Comparison of ENCODE assay signal across 8 cellular contexts in the genomic region with DNA sequence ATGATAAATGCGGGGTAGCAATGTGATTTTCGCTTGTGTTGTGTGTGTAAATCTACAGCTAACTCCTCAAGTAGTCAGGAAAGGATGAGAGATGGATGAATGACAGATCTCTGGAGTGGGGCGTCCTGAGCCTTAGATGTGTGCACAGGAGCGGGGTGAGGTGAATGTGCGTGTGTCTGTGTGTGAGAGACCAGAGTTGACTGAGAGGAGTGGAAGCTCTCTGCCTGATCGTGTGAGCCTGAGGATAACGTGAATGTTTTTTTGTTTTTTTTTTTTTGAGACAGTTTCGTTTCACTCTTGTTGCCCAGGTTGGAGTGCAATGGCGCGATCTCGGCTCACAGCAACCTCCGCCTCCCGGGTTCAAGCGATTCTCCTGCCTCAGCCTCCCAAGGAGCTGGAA. TPM values are rescaled to one million over a fixed set of nuclear protein-coding genes. Genes with fewer than 3 reads are reported as not detected.
DNase-seq lines count a peak whose midpoint lies in the region; ATAC-seq, FAIRE-seq and TF ChIP-seq lines count a peak whose summit lies in the region.

No MANE protein-coding gene starts in this region.

- H3K9me3 ChIP-seq in K562 (replicated peaks; ENCODE audit: control insufficient read depth, insufficient read depth, low read depth, low read length) = peaks cover 2% of the 10 kb centered on the region; the same call in 1 of the 2 replicates
- H3K9me3 ChIP-seq in lower lobe of right lung = peaks cover 45% of the 10 kb centered on the region
- H3K9me3 ChIP-seq in tibial nerve = peaks cover 0 to 51% (median 10%) of the 10 kb centered on the region in 4 donors

- H3K27me3 Mint-ChIP-seq in activated naive CD4-positive, alpha-beta T cell treated with anti-CD3 and anti-CD28 coated beads, Interleukin-2, amount 10 ng/mL, durations not matched to agents 7 days and 5 days = peaks cover 6% of the 10 kb centered on the region

- H4K20me1 ChIP-seq in K562 (replicated peaks; ENCODE audit: control insufficient read depth, insufficient read depth, low read length) = no peaks in the 10 kb centered on the region

- H2AFZ ChIP-seq in K562 (ENCODE audit: low read depth, low read length) = no peak overlapping the region

- TF ChIP-seq EP300 in K562 (IDR thresholded peaks at IDR 0.05; ENCODE audit: low read length) (no peak), tibial nerve (IDR thresholded peaks at IDR 0.05) (no peak)

- H3K36me3 Mint-ChIP-seq in activated naive CD4-positive, alpha-beta T cell treated with anti-CD3 and anti-CD28 coated beads, Interleukin-2, amount 10 ng/mL, durations not matched to agents 7 days and 5 days = peaks cover 48% of the 10 kb centered on the region

- no peak for FAIRE-seq in K562 (lab: Jason Lieb, UNC)

- TF ChIP-seq RAD21 in K562 (CRISPR knock-in tag; conservative IDR thresholded peaks at IDR 0.05 in 1 of 2, IDR thresholded peaks at IDR 0.05 in 1 of 2) = no peak

- peak overlapping the region; percentile 98 for H3K27ac Mint-ChIP-seq in activated naive CD4-positive, alpha-beta T cell treated with anti-CD3 and anti-CD28 coated beads, Interleukin-2, amount 10 ng/mL, durations not matched to agents 7 days and 5 days

- H3K4me1 ChIP-seq in K562 (replicated peaks in 1 of 2; ENCODE audit: control insufficient read depth in 2 of 2, insufficient read depth in 2 of 2, low read length in 2 of 2) (no peaks in the 10 kb centered on the region), lower lobe of right lung (peaks cover 21% of the 10 kb centered on the region), tibial nerve (peaks cover 0 to 20% (median 0%) of the 10 kb centered on the region in 4 donors)

- no peak for DNase-seq in activated naive CD4-positive, alpha-beta T cell treated with anti-CD3 and anti-CD28 coated beads, Interleukin-2, amount 10 ng/mL, durations not matched to agents 7 days and 5 days
- no peak for DNase-seq in activated naive CD4-positive, alpha-beta T cell treated with anti-CD3 and anti-CD28 coated beads, Interleukin-2, amount 50 U/mL, for 16 hours
- DNase-seq in K562 (ENCODE audit: extremely low read depth in 1 of 4, low spot score in 3 of 4) = no peak
- DNase-seq in lower lobe of right lung = no peak
- DNase-seq in tibial nerve (ENCODE audit: low spot score in 2 of 2) = no peak
- no peak for DNase-seq in NCI-H2196 (lab: John Stamatoyannopoulos, UW; ENCODE audit: unreplicated experiment)
- DNase-seq in NOMO-1 (lab: John Stamatoyannopoulos, UW; ENCODE audit: unreplicated experiment in 2 of 2) = no peak

- TF ChIP-seq CTCF in K562 (IDR thresholded peaks at IDR 0.05 in 2 of 3, conservative IDR thresholded peaks at IDR 0.05 in 1 of 3; ENCODE audit: insufficient read depth in 2 of 3, low read depth in 1 of 3, low read length in 3 of 3) (no peak), lower lobe of right lung (IDR thresholded peaks at IDR 0.05) (no peak), tibial nerve (IDR thresholded peaks at IDR 0.05) (no peak)

- in situ Hi-C loops in K562 (cut with MboI) = no loop called here

- H3K4me1 Mint-ChIP-seq in activated naive CD4-positive, alpha-beta T cell treated with anti-CD3 and anti-CD28 coated beads, Interleukin-2, amount 10 ng/mL, durations not matched to agents 7 days and 5 days = peaks cover 25% of the 10 kb centered on the region

- 4% methylated on average over 8 of the region's 14 CpGs for WGBS in K562 (ENCODE audit: insufficient coverage, low coverage, missing lambda C conversion rate)
- 58 to 66% methylated on average over 14 of the region's 14 CpGs for WGBS in tibial nerve, 2 donors

- ATAC-seq in K562 = no peak
- ATAC-seq in lower lobe of right lung = no peak
- no peak for ATAC-seq in GM19467 (IDR thresholded peaks at IDR 0.05; ENCODE audit: unreplicated experiment)

- H3K27me3 ChIP-seq in K562 (ENCODE audit: control insufficient read depth in 2 of 2, insufficient read depth in 2 of 2, low read length in 2 of 2) (no peaks in the 10 kb centered on the region), lower lobe of right lung (ENCODE audit: low read depth) (no peaks in the 10 kb centered on the region), tibial nerve (no peaks in the 10 kb centered on the region)

- H3K27ac ChIP-seq in K562 (ENCODE audit: extremely low read depth, low read depth, low read length) (no peak overlapping the region), lower lobe of right lung (no peak overlapping the region), tibial nerve (no peak overlapping the region)

- H3K9me1 ChIP-seq in K562 (ENCODE audit: control insufficient read depth, insufficient read depth, low read length) = no peaks in the 10 kb centered on the region

- TF ChIP-seq POLR2A in K562 (conservative IDR thresholded peaks at IDR 0.05) (no peak), tibial nerve (IDR thresholded peaks at IDR 0.05) (no peak)

- H3K9me3 Mint-ChIP-seq in activated naive CD4-positive, alpha-beta T cell treated with anti-CD3 and anti-CD28 coated beads, Interleukin-2, amount 10 ng/mL, durations not matched to agents 7 days and 5 days = peaks cover 48% of the 10 kb centered on the region

- H3K4me2 ChIP-seq in K562 (ENCODE audit: insufficient read depth, low read length) = peak overlapping the region; percentile 72

- POLR2A ChIA-PET in K562 (lab: Yijun Ruan, JAX) = interaction anchor here (0.7 kb wide), 1 partner anchor 15 kb away, joined by 3 read pairs; no protein-coding TSS in a partner anchor

- H3K9ac ChIP-seq in K562 (ENCODE audit: insufficient read depth in 1 of 2, low read depth in 2 of 2, low read length in 2 of 2) = no peak overlapping the region

- BruUV-seq in K562 (replicated peaks; lab: Mats Ljungman, UMichigan) = TSS peak; percentile 63

- H3K4me3 Mint-ChIP-seq in activated naive CD4-positive, alpha-beta T cell treated with anti-CD3 and anti-CD28 coated beads, Interleukin-2, amount 10 ng/mL, durations not matched to agents 7 days and 5 days = peak overlapping the region; percentile 95

- intact Hi-C loops in K562 (cut with micrococcal nuclease) (no loop called here), lower lobe of right lung (cut with DNase I) (no loop called here)

- CTCF ChIA-PET in activated naive CD4-positive, alpha-beta T cell treated with anti-CD3 and anti-CD28 coated beads, Interleukin-2, amount 10 ng/mL, durations not matched to agents 7 days and 5 days (lab: Charles Lee) = no interaction called here
- CTCF ChIA-PET in K562 (lab: Yijun Ruan, JAX; ENCODE audit: low intra/inter-chr PET ratio) = no interaction called here

- H3K79me2 ChIP-seq in K562 (ENCODE audit: control insufficient read depth, insufficient read depth, low read length) = no peaks in the 10 kb centered on the region

- no peaks in the 10 kb centered on the region for H3K36me3 ChIP-seq in K562 (ENCODE audit: control insufficient read depth, insufficient read depth, low read length)
- peaks cover 19% of the 10 kb centered on the region for H3K36me3 ChIP-seq in lower lobe of right lung
- peaks cover 0 to 67% (median 3%) of the 10 kb centered on the region in 3 donors for H3K36me3 ChIP-seq in tibial nerve

- H3K4me3 ChIP-seq in K562 (peak overlapping the region; percentile 48), lower lobe of right lung (peak overlapping the region; percentile 69), tibial nerve (peak overlapping the region in 3 of 4 donors; percentile 54 to 81 (median 70))

TF ChIP-seq in K562, 482 proteins besides CTCF, POLR2A, EP300 and RAD21 (continues in another document):
- no peak for TF ChIP-seq ESRRB (CRISPR knock-in tag; IDR thresholded peaks at IDR 0.05; ENCODE audit: borderline replicate concordance)
- no peak for TF ChIP-seq SNIP1 (IDR thresholded peaks at IDR 0.05; ENCODE audit: low read depth)
- TF ChIP-seq NONO (IDR thresholded peaks at IDR 0.05; ENCODE audit: low read depth in 2 of 2, low read length in 1 of 2) = no peak

RNA-seq across cellular contexts. Expression of a gene that starts 0.8 kb away (rescaled TPM):
- total RNA-seq in K562 (2011; cell fraction: chromatin; rRNA removed; ENCODE audit: low replicate concordance) = 0.83 and 8.3 TPM in 2 replicates
- total RNA-seq in K562 (2011; cell fraction: nucleolus; rRNA removed) = 2.0 and 2.1 TPM in 2 replicates
- 1.4 and 3.0 TPM in 2 replicates for total RNA-seq in K562 (2011; cell fraction: nucleoplasm; rRNA removed)
- total RNA-seq in K562 (2014; rRNA removed) (0.41 and 1.2 TPM in 2 replicates), K562 (2014; rRNA removed; fragmentation: Illumina TruSeq; extraction: Trizol) (0.45 and 0.91 TPM in 2 replicates), K562 (2015; rRNA removed; fragmentation: Illumina TruSeq; extraction: Trizol) (0.38 and 0.80 TPM in 2 replicates), K562 (2021) (0.20 and 0.45 TPM in 2 replicates), lower lobe of right lung (7.5 TPM), tibial nerve (10 to 100 TPM in 1 of 4 donors, 1 to 10 TPM in 3; 5.0 to 17.4 (median 6.6) TPM)
- polyA plus RNA-seq in K562 (2011; rRNA removed) (0.15 and 0.74 TPM in 2 replicates), K562 (2014; fragmentation: Illumina TruSeq; extraction: Trizol) (0.34 and 0.66 TPM in 2 replicates), K562 (2014; fragmentation: Nextera tagmentation; extraction: Ambion mirVana) (under 1 TPM; 0.29 to 0.48 TPM), K562 (2014; rRNA removed) (0.32 and 0.65 TPM in 2 replicates)
- polyA plus RNA-seq in K562 (2011; cell fraction: cytosol; rRNA removed) = 0.03 and 0.24 TPM in 2 replicates
- 0.26 and 0.41 TPM in 2 replicates for polyA plus RNA-seq in K562 (2011; cell fraction: nucleus; rRNA removed)
- 0.51 and 0.64 TPM in 2 replicates for polyA plus RNA-seq in K562 (2012)
- polyA minus RNA-seq in K562 (2011; rRNA and poly(A)+ RNA removed) = 0.18 and 1.6 TPM in 2 replicates
- polyA minus RNA-seq in K562 (2011; cell fraction: cytosol; rRNA and poly(A)+ RNA removed) = not detected in 2 replicates
- 0.40 TPM in 1 of 2 replicates, not detected in the other for polyA minus RNA-seq in K562 (2011; cell fraction: nucleus; rRNA and poly(A)+ RNA removed)

RNA-seq across cellular contexts. Expression of a gene that starts 21.6 kb away (rescaled TPM):
- total RNA-seq in K562 (2011; cell fraction: chromatin; rRNA removed; ENCODE audit: low replicate concordance) = 10.6 and 31.1 TPM in 2 replicates
- total RNA-seq in K562 (2011; cell fraction: nucleolus; rRNA removed) = 9.5 and 12.0 TPM in 2 replicates
- total RNA-seq in K562 (2011; cell fraction: nucleoplasm; rRNA removed) = 21.3 and 26.5 TPM in 2 replicates
- 3.1 TPM in 2 replicates for total RNA-seq in K562 (2014; rRNA removed)
- total RNA-seq in K562 (2014; rRNA removed; fragmentation: Illumina TruSeq; extraction: Trizol) = 8.4 and 9.9 TPM in 2 replicates
- total RNA-seq in K562 (2015; rRNA removed; fragmentation: Illumina TruSeq; extraction: Trizol) = 5.8 and 7.2 TPM in 2 replicates
- 4.7 and 4.9 TPM in 2 replicates for total RNA-seq in K562 (2021)
- polyA plus RNA-seq in K562 (2011; rRNA removed) = 4.5 and 11.5 TPM in 2 replicates
- polyA plus RNA-seq in K562 (2011; cell fraction: cytosol; rRNA removed) = 1.0 and 1.2 TPM in 2 replicates
- polyA plus RNA-seq in K562 (2011; cell fraction: nucleus; rRNA removed) = 6.0 and 7.9 TPM in 2 replicates
- 2.8 and 3.2 TPM in 2 replicates for polyA plus RNA-seq in K562 (2012)
- polyA plus RNA-seq in K562 (2014; fragmentation: Illumina TruSeq; extraction: Trizol) = 6.2 and 7.4 TPM in 2 replicates
- 10 to 100 TPM in 1 of 2 experiments, 1 to 10 TPM in 1; 7.6 to 10.5 TPM for polyA plus RNA-seq in K562 (2014; fragmentation: Nextera tagmentation; extraction: Ambion mirVana)
- 3.6 and 4.1 TPM in 2 replicates for polyA plus RNA-seq in K562 (2014; rRNA removed)
- polyA minus RNA-seq in K562 (2011; rRNA and poly(A)+ RNA removed) = 7.4 and 20.1 TPM in 2 replicates
- 1.0 and 2.1 TPM in 2 replicates for polyA minus RNA-seq in K562 (2011; cell fraction: cytosol; rRNA and poly(A)+ RNA removed)
- polyA minus RNA-seq in K562 (2011; cell fraction: nucleus; rRNA and poly(A)+ RNA removed) = 4.6 and 7.1 TPM in 2 replicates
- total RNA-seq in lower lobe of right lung = 6.1 TPM
- total RNA-seq in tibial nerve = 10 to 100 TPM in 1 of 4 donors, 1 to 10 TPM in 3; 6.7 to 12.7 (median 8.7) TPM
